ENCODE assay signal across 9 cellular contexts in the genomic region with DNA sequence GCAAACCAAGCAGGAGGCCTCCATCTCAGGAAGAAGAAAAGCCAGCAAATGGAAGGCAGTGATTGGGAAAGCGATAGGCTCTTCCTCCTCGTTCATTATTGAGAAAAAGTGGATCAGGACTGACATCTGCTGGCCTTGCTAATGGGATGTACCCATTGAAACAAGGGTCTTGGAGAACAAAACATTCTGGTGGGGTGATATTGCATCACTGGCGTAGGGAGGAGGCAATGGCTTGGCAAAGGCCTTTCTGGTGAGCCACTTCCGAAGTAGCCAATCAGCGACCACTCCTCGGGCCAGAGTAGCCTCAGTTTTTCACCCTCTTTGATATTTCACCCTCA.
A peak's percentile ranks its signal among the peaks of the same experiment; 100 is the strongest.
DNase-seq lines count a peak whose midpoint lies in the region; ATAC-seq and TF ChIP-seq lines count a peak whose summit lies in the region.
"Had no signal": no experiment of that assay in that cellular context is flagged by ENCODE, and none has a peak within 500 bp of the region (broad histone marks: within the 10 kb centered on the region; RNA-seq: fewer than 3 reads in every experiment).

No MANE protein-coding gene starts in this region.

- H3K9ac ChIP-seq in SK-N-MC (ENCODE audit: insufficient read length) (peak overlapping the region; percentile 43), parathyroid adenoma (no peak overlapping the region)

- TF ChIP-seq CTCF in foreskin fibroblast (IDR thresholded peaks at IDR 0.05; ENCODE audit: low read depth, low read length) (peak; percentile 38), parathyroid adenoma (IDR thresholded peaks at IDR 0.05) (peak; percentile 16)

- H3K4me2 ChIP-seq in parathyroid adenoma (ENCODE audit: low read length) = no peak overlapping the region

- H3K4me3 ChIP-seq in SK-N-MC (peak overlapping the region; percentile 69), foreskin fibroblast (ENCODE audit: low read depth in 1 of 2, low read length in 2 of 2) (no peak overlapping the region), parathyroid adenoma (ENCODE audit: low read depth, low read length) (no peak overlapping the region)

- no peaks in the 10 kb centered on the region for H3K79me2 ChIP-seq in parathyroid adenoma

- peak; percentile 4 for DNase-seq in NCI-H2227 (lab: John Stamatoyannopoulos, UW; ENCODE audit: unreplicated experiment)
- DNase-seq in NCI-H2227 treated with DMSO at 0.1 percent for 48 hours (lab: John Stamatoyannopoulos, UW) = no peak
- DNase-seq in SK-N-MC (ENCODE audit: low read depth, low spot score) = peak; percentile 52
- peak; percentile 59 to 80 for DNase-seq in foreskin fibroblast
- DNase-seq in central memory CD4-positive, alpha-beta T cell = no peak
- DNase-seq: CD4-positive, CD25-positive, alpha-beta regulatory T cell had no signal

- H3K27ac ChIP-seq in SK-N-MC (peak overlapping the region; percentile 48), parathyroid adenoma (no peak overlapping the region)

- ATAC-seq in HG03442 (IDR thresholded peaks at IDR 0.05; ENCODE audit: unreplicated experiment) (no peak), GM19328 (IDR thresholded peaks at IDR 0.05; ENCODE audit: unreplicated experiment) (no peak)

- no peak overlapping the region for H2AFZ ChIP-seq in parathyroid adenoma

- H3K4me1 ChIP-seq in parathyroid adenoma = no peaks in the 10 kb centered on the region

- no peaks in the 10 kb centered on the region for H3K9me3 ChIP-seq in SK-N-MC (ENCODE audit: low read depth, low read length)
- H3K9me3 ChIP-seq in parathyroid adenoma (ENCODE audit: control insufficient read depth, low read length) = no peaks in the 10 kb centered on the region

- no peaks in the 10 kb centered on the region for H3K36me3 ChIP-seq in SK-N-MC (ENCODE audit: insufficient read depth, low read length)
- no peaks in the 10 kb centered on the region for H3K36me3 ChIP-seq in parathyroid adenoma (ENCODE audit: control insufficient read depth, insufficient read depth, low read length)

- no peaks in the 10 kb centered on the region for H3K27me3 ChIP-seq in parathyroid adenoma (ENCODE audit: control insufficient read depth, insufficient read depth, low read length)

Comparison
In these comparisons a context has a peak if more than half of its experiments do, and no peak if none do; other contexts are left out.
1. DNase-seq: peak in NCI-H2227 (single experiment), SK-N-MC (single experiment) and foreskin fibroblast (2 of 2); none in NCI-H2227 treated with DMSO at 0.1 percent for 48 hours (single experiment) and central memory CD4-positive, alpha-beta T cell (single experiment).